In the genomic region with DNA sequence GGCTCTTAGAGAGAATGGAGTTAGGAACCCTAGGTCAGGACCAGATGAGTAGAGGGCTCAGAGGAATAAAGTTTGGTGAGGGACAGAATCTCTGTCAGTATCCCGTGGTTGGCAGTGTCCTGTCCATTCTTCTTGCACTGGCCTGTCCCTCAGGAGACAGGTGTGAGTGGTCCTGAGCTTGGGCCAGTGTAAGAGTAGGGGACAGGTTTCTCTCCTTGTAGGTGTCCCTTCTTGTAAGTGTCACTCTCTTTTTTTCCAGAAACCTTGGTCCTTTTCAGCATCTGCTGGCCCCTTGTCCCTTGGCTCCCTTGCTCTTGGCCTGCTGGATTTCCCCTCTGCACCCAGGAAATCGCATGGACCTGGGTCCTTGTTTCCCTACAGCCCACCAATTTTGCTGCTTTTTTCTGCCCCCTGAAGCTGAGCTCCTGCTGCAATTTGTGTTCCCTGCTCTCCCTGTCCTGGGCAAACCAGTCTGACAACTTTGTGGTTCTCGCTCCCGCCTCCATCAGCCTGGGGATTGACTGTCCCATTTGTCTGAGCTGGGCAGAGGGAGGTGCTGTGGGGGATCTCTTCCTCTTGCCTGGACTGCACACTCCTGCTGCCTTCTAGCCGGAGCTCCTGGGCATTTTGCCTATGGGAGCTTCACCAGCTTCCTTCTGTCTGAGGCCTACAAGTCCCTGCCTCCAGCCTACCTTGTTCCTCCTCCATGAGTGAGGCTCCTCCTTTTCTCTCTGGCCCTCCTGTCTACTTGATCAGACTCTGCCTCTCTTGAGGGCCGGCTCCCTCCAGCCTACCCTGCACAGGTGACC, we compare ENCODE assay signal across 8 cellular contexts. TPM values are rescaled to one million over a fixed set of nuclear protein-coding genes. Genes with fewer than 3 reads are reported as not detected.
DNase-seq lines count a peak whose midpoint lies in the region; ATAC-seq and TF ChIP-seq lines count a peak whose summit lies in the region.

No MANE protein-coding gene starts in this region.

- TF ChIP-seq CTCF in breast epithelium (IDR thresholded peaks at IDR 0.05) = no peak

- H3K4me1 ChIP-seq in breast epithelium = peaks cover 54 to 84% of the 10 kb centered on the region in 2 donors

- ATAC-seq in GM19397 (IDR thresholded peaks at IDR 0.05; ENCODE audit: unreplicated experiment) = no peak
- ATAC-seq in HG03097 (IDR thresholded peaks at IDR 0.05; ENCODE audit: low FRiP score, unreplicated experiment) = no peak
- no peak for ATAC-seq in HG03565 (IDR thresholded peaks at IDR 0.05; ENCODE audit: unreplicated experiment)

- H3K36me3 ChIP-seq in breast epithelium = no peaks in the 10 kb centered on the region

- no peaks in the 10 kb centered on the region for H3K9me3 ChIP-seq in breast epithelium

- peak overlapping the region; percentile 92 to 94 for H3K27ac ChIP-seq in breast epithelium
- peak overlapping the region; percentile 70 for H3K27ac ChIP-seq in substantia nigra (ENCODE audit: low read depth, low read length, poor library complexity, severe bottlenecking)

- DNase-seq in ELF-1 (ENCODE audit: low read depth, low spot score) = peak; percentile 92
- DNase-seq in NCI-H2029 treated with DMSO at 0.1 percent for 48 hours (lab: John Stamatoyannopoulos, UW) = peak; percentile 75
- peak; percentile 89 to 96 for DNase-seq in breast epithelium (ENCODE audit: low spot score in 2 of 2)
- peak; percentile 91 for DNase-seq in left kidney (ENCODE audit: low read depth, low spot score)
- peak in 30 of 49 donors; percentile 17 to 71 (median 50) for DNase-seq in substantia nigra (lab: John Stamatoyannopoulos, UW)

- TF ChIP-seq POLR2A in breast epithelium (IDR thresholded peaks at IDR 0.05) = no peak

- intact Hi-C loops in breast epithelium (cut with DNase I; ENCODE audit: low total_unique reads) = loop anchor here (5.0 kb wide), 1 partner anchor 42 kb away; no protein-coding TSS in a partner anchor

- H3K27me3 ChIP-seq in breast epithelium = no peaks in the 10 kb centered on the region

- H3K4me3 ChIP-seq in breast epithelium = peak overlapping the region in 2 of 3 donors; percentile 8 to 47

RNA-seq across cellular contexts. Expression of a gene that starts 6.5 kb away (rescaled TPM):
- total RNA-seq in breast epithelium = 10 to 100 TPM; 52.8 to 76.8 (median 74.8) TPM

RNA-seq across cellular contexts. Expression of a gene that starts 52.3 kb away (rescaled TPM):
- total RNA-seq in breast epithelium = 100 to 1,000 TPM in 1 of 3 donors, 10 to 100 TPM in 2; 82.3 to 547 (median 88.4) TPM
